In genomic region chr15:69958494-69959134, GRCh38 we compare ENCODE assay signal across 20 cellular contexts.
DNase-seq lines count a peak whose midpoint lies in the region; ATAC-seq, FAIRE-seq and TF ChIP-seq lines count a peak whose summit lies in the region.
"Had no signal": no experiment of that assay in that cellular context is flagged by ENCODE, and none has a peak within 500 bp of the region (broad histone marks: within the 10 kb centered on the region; RNA-seq: fewer than 3 reads in every experiment).

No MANE protein-coding gene starts in this region.

- no peaks in the 10 kb centered on the region for H3K9me3 Mint-ChIP-seq in activated naive CD8-positive, alpha-beta T cell treated with anti-CD3 and anti-CD28 coated beads for 36 hours
- H3K9me3 Mint-ChIP-seq: activated CD8-positive, alpha-beta T cell treated with anti-CD3 and anti-CD28 coated beads for 36 hours had no signal

- H3K27ac Mint-ChIP-seq in activated naive CD8-positive, alpha-beta T cell treated with anti-CD3 and anti-CD28 coated beads for 36 hours: no peak overlapping the region
- H3K27ac Mint-ChIP-seq: activated CD8-positive, alpha-beta T cell treated with anti-CD3 and anti-CD28 coated beads for 36 hours had no signal

- WGBS in A549 (ENCODE audit: missing lambda C conversion rate): 21% methylated on average over 3 of the region's 3 CpGs

- H3K4me3 Mint-ChIP-seq in activated naive CD8-positive, alpha-beta T cell treated with anti-CD3 and anti-CD28 coated beads for 36 hours: no peak overlapping the region
- H3K4me3 Mint-ChIP-seq: activated CD8-positive, alpha-beta T cell treated with anti-CD3 and anti-CD28 coated beads for 36 hours had no signal

- no peaks in the 10 kb centered on the region for H3K9me3 ChIP-seq in A549
- H3K9me3 ChIP-seq: Peyer's patch, sigmoid colon had no signal

- H3K27me3 Mint-ChIP-seq in activated naive CD8-positive, alpha-beta T cell treated with anti-CD3 and anti-CD28 coated beads for 36 hours: peaks cover 4% of the 10 kb centered on the region
- H3K27me3 Mint-ChIP-seq: activated CD8-positive, alpha-beta T cell treated with anti-CD3 and anti-CD28 coated beads for 36 hours had no signal

- CTCF ChIA-PET in A549 (lab: Yijun Ruan, JAX): interaction anchor here (1.1 to 1.7 kb wide), 3 partner anchors 11 to 483 kb away, joined by 3 to 4 read pairs (median 3); no protein-coding TSS in a partner anchor

- H3K4me1 Mint-ChIP-seq in activated naive CD8-positive, alpha-beta T cell treated with anti-CD3 and anti-CD28 coated beads for 36 hours: no peaks in the 10 kb centered on the region

- no peak for TF ChIP-seq POLR2A in A549 (IDR thresholded peaks at IDR 0.05; ENCODE audit: low read length)
- TF ChIP-seq POLR2A in GM12892 (IDR thresholded peaks at IDR 0.05; ENCODE audit: low read depth, low read length): no peak

- no peak overlapping the region for H3K27ac ChIP-seq in A549
- H3K27ac ChIP-seq: Peyer's patch, sigmoid colon had no signal

- no peak for TF ChIP-seq EP300 in A549 (IDR thresholded peaks at IDR 0.05)

- no peak overlapping the region for H3K4me2 ChIP-seq in A549

- no peak for TF ChIP-seq CTCF in A549 (IDR thresholded peaks at IDR 0.05)
- no peak for TF ChIP-seq CTCF in fibroblast of mammary gland (conservative IDR thresholded peaks at IDR 0.05; ENCODE audit: control insufficient read depth, insufficient read depth, low read depth, low read length)

- no peaks in the 10 kb centered on the region for H3K36me3 Mint-ChIP-seq in activated naive CD8-positive, alpha-beta T cell treated with anti-CD3 and anti-CD28 coated beads for 36 hours

- FAIRE-seq in A549 (lab: Jason Lieb, UNC): peak; percentile 54
- FAIRE-seq in GM12892 (lab: Jason Lieb, UNC): peak; percentile 42

- TF ChIP-seq RAD21 in A549 (conservative IDR thresholded peaks at IDR 0.05 in 1 of 2, IDR thresholded peaks at IDR 0.05 in 1 of 2): no peak

- POLR2A ChIA-PET in A549 (lab: Yijun Ruan, JAX): no interaction called here

- DNase-seq in A549 (ENCODE audit: low read depth in 1 of 2, low spot score in 1 of 2) (peak in 1 of 2 experiments; percentile 31), GM12892 (ENCODE audit: insufficient read length) (no peak), RPMI7951 (ENCODE audit: low read depth) (peak; percentile 31), fibroblast of mammary gland (ENCODE audit: low read depth) (peak; percentile 12), NCI-H1417 (lab: John Stamatoyannopoulos, UW) (no peak), KG1 (lab: John Stamatoyannopoulos, UW) (no peak)
- DNase-seq in activated naive CD8-positive, alpha-beta T cell treated with anti-CD3 and anti-CD28 coated beads for 36 hours: no peak
- DNase-seq: activated CD8-positive, alpha-beta T cell treated with anti-CD3 and anti-CD28 coated beads for 36 hours; AML-193; Calu3; caudate nucleus; effector CD4-positive, alpha-beta T cell; NCI-H187; nucleus accumbens; Peyer's patch; sigmoid colon; stimulated activated CD4-positive, alpha-beta T cell treated with anti-CD3 and anti-CD28 coated beads, Interleukin-2, amount 100 ng/mL, for 24 hours; substantia nigra had no signal

- ATAC-seq in A549 (peak in 1 of 2 experiments; percentile 72; a peak in 3 of 6 replicates), GM21576 (IDR thresholded peaks at IDR 0.05; ENCODE audit: unreplicated experiment) (no peak)
- ATAC-seq: left lobe of liver had no signal

- H3K4me3 ChIP-seq in A549: no peak overlapping the region
- H3K4me3 ChIP-seq in fibroblast of mammary gland (ENCODE audit: control insufficient read depth, low read depth, low read length): no peak overlapping the region
- H3K4me3 ChIP-seq: Peyer's patch, sigmoid colon had no signal

- no peaks in the 10 kb centered on the region for H3K4me1 ChIP-seq in A549
- H3K4me1 ChIP-seq: Peyer's patch, sigmoid colon had no signal

TF ChIP-seq in A549, 52 proteins besides CTCF, POLR2A, EP300 and RAD21:
- TF ChIP-seq NFE2L2 (conservative IDR thresholded peaks at IDR 0.05; ENCODE audit: low read length) (no peak), EHF (CRISPR knock-in tag; IDR thresholded peaks at IDR 0.05) (no peak), SREBF2 (IDR thresholded peaks at IDR 0.05) (no peak), RNF2 (IDR thresholded peaks at IDR 0.05; ENCODE audit: borderline replicate concordance, low read depth) (no peak), MAFK (IDR thresholded peaks at IDR 0.05; ENCODE audit: partially characterized antibody) (no peak), HOXB5 (CRISPR knock-in tag; IDR thresholded peaks at IDR 0.05) (no peak), GATA3 (IDR thresholded peaks at IDR 0.05; ENCODE audit: borderline replicate concordance) (no peak), JUNB (IDR thresholded peaks at IDR 0.05) (no peak), CHD2 (IDR thresholded peaks at IDR 0.05; ENCODE audit: low read length, partially characterized antibody) (no peak), MAX (IDR thresholded peaks at IDR 0.05) (no peak), FOXS1 (CRISPR knock-in tag; IDR thresholded peaks at IDR 0.05) (no peak), POLR2AphosphoS2 (conservative IDR thresholded peaks at IDR 0.05; ENCODE audit: low read length) (no peak), MAZ (IDR thresholded peaks at IDR 0.05; ENCODE audit: borderline replicate concordance, low read depth, low read length) (no peak), ZNF302 (CRISPR knock-in tag; IDR thresholded peaks at IDR 0.05) (no peak)
- TF ChIP-seq, protein P1, sequence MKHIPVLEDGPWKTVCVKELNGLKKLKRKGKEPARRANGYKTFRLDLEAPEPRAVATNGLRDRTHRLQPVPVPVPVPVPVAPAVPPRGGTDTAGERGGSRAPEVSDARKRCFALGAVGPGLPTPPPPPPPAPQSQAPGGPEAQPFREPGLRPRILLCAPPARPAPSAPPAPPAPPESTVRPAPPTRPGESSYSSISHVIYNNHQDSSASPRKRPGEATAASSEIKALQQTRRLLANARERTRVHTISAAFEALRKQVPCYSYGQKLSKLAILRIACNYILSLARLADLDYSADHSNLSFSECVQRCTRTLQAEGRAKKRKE (CRISPR knock-in tag; IDR thresholded peaks at IDR 0.05; ENCODE audit: low read depth): no peak
- TF ChIP-seq, protein P2, sequence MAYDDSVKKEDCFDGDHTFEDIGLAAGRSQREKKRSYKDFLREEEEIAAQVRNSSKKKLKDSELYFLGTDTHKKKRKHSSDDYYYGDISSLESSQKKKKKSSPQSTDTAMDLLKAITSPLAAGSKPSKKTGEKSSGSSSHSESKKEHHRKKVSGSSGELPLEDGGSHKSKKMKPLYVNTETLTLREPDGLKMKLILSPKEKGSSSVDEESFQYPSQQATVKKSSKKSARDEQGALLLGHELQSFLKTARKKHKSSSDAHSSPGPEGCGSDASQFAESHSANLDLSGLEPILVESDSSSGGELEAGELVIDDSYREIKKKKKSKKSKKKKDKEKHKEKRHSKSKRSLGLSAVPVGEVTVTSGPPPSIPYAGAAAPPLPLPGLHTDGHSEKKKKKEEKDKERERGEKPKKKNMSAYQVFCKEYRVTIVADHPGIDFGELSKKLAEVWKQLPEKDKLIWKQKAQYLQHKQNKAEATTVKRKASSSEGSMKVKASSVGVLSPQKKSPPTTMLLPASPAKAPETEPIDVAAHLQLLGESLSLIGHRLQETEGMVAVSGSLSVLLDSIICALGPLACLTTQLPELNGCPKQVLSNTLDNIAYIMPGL (CRISPR knock-in tag; IDR thresholded peaks at IDR 0.05; ENCODE audit: borderline replicate concordance): no peak
TF ChIP-seq in A549: peak in this region for 0.

Comparison
In these comparisons a context has a peak if more than half of its experiments do, and no peak if none do; other contexts are left out.
1. DNase-seq: peak in RPMI7951 (single experiment) and fibroblast of mammary gland (single experiment); none in GM12892 (single experiment), NCI-H1417 (0 of 3), activated naive CD8-positive, alpha-beta T cell treated with anti-CD3 and anti-CD28 coated beads for 36 hours (single experiment) and KG1 (single experiment).